In genomic region chr22:50498322-50498861, GRCh38 we compare ENCODE assay signal across 1 cellular context.
TF ChIP-seq lines count a peak whose summit lies in the region.

No MANE protein-coding gene starts in this region.

TF ChIP-seq in HepG2, 621 proteins besides CTCF, POLR2A, EP300 and RAD21 (continued from another document and continues in another):
- TF ChIP-seq ZNF318 (CRISPR knock-in tag; IDR thresholded peaks at IDR 0.05) = no peak
- TF ChIP-seq KAT2B (IDR thresholded peaks at IDR 0.05; ENCODE audit: borderline replicate concordance, low read depth, low read length) = no peak
- no peak for TF ChIP-seq MYPOP (CRISPR knock-in tag; IDR thresholded peaks at IDR 0.05)
- peak; percentile 74 to 84 for TF ChIP-seq HMGXB4 (CRISPR knock-in tag; IDR thresholded peaks at IDR 0.05; ENCODE audit: borderline replicate concordance in 1 of 2, low read depth in 1 of 2)
- TF ChIP-seq CEBPG (CRISPR knock-in tag; IDR thresholded peaks at IDR 0.05) = no peak
- TF ChIP-seq SP1 (IDR thresholded peaks at IDR 0.05) = no peak
- peak; percentile 20; the same call in 1 of the 2 replicates for TF ChIP-seq SP1 (CRISPR knock-in tag; IDR thresholded peaks at IDR 0.05)
- no peak for TF ChIP-seq ZSCAN12 (CRISPR knock-in tag; IDR thresholded peaks at IDR 0.05)
- peak; percentile 40 for TF ChIP-seq ZNF263 (CRISPR knock-in tag; IDR thresholded peaks at IDR 0.05)
- peak; percentile 43; the same call in 1 of the 2 replicates for TF ChIP-seq ZBTB33 (CRISPR knock-in tag; IDR thresholded peaks at IDR 0.05)
- TF ChIP-seq ZKSCAN8 (CRISPR knock-in tag; IDR thresholded peaks at IDR 0.05; ENCODE audit: borderline replicate concordance) = 0 out of 2 replicates have a peak, but pooled peaks have one; percentile 21
- peak; percentile 81 for TF ChIP-seq STAG1 (CRISPR knock-in tag; IDR thresholded peaks at IDR 0.05)
- no peak for TF ChIP-seq KLF9 (CRISPR knock-in tag; IDR thresholded peaks at IDR 0.05; ENCODE audit: low read depth)
- no peak for TF ChIP-seq HNRNPK (IDR thresholded peaks at IDR 0.05; ENCODE audit: low read depth, low read length, poor library complexity, severe bottlenecking)
- TF ChIP-seq ATAD3A (CRISPR knock-in tag; IDR thresholded peaks at IDR 0.05) = no peak
- no peak for TF ChIP-seq HDAC1 (CRISPR knock-in tag; IDR thresholded peaks at IDR 0.05)
- TF ChIP-seq TARDBP (CRISPR knock-in tag; IDR thresholded peaks at IDR 0.05) = peak; percentile 47; the same call in 1 of the 2 replicates
- TF ChIP-seq FOXA3 (CRISPR knock-in tag; IDR thresholded peaks at IDR 0.05) = no peak
- 0 out of 2 replicates have a peak, but pooled peaks have one; percentile 27 for TF ChIP-seq ZNF362 (CRISPR knock-in tag; IDR thresholded peaks at IDR 0.05; ENCODE audit: borderline replicate concordance)
- TF ChIP-seq CHD4 (IDR thresholded peaks at IDR 0.05; ENCODE audit: borderline replicate concordance, low read length) = 0 out of 2 replicates have a peak, but pooled peaks have one; percentile 31
- TF ChIP-seq REST (IDR thresholded peaks at IDR 0.05; ENCODE audit: borderline replicate concordance in 1 of 2, low read depth in 1 of 2, low read length in 2 of 2) = peak in 1 of 2 experiments; percentile 83
- no peak for TF ChIP-seq ZNF768 (CRISPR knock-in tag; IDR thresholded peaks at IDR 0.05)
- TF ChIP-seq NFE2 (CRISPR knock-in tag; IDR thresholded peaks at IDR 0.05) = no peak
- TF ChIP-seq SNAPC5 (CRISPR knock-in tag; IDR thresholded peaks at IDR 0.05; ENCODE audit: borderline replicate concordance) = 0 out of 2 replicates have a peak, but pooled peaks have one; percentile 33
- peak; percentile 42; the same call in 1 of the 2 replicates for TF ChIP-seq SP5 (CRISPR knock-in tag; IDR thresholded peaks at IDR 0.05; ENCODE audit: borderline replicate concordance, low read depth)
- TF ChIP-seq GABPB1 (CRISPR knock-in tag; IDR thresholded peaks at IDR 0.05) = 0 out of 2 replicates have a peak, but pooled peaks have one; percentile 27
- peak; percentile 64 for TF ChIP-seq GATAD1 (CRISPR knock-in tag; IDR thresholded peaks at IDR 0.05)
- peak; percentile 39; the same call in 1 of the 2 replicates for TF ChIP-seq ZBTB25 (CRISPR knock-in tag; IDR thresholded peaks at IDR 0.05)
- TF ChIP-seq ZBTB42 (CRISPR knock-in tag; IDR thresholded peaks at IDR 0.05) = no peak
- 0 out of 2 replicates have a peak, but pooled peaks have one; percentile 17 for TF ChIP-seq ERF (CRISPR knock-in tag; IDR thresholded peaks at IDR 0.05)
- TF ChIP-seq STAT5B (CRISPR knock-in tag; IDR thresholded peaks at IDR 0.05) = no peak
- TF ChIP-seq SNAPC2 (CRISPR knock-in tag; IDR thresholded peaks at IDR 0.05) = peak; percentile 66; the same call in 1 of the 2 replicates
- peak; percentile 29; the same call in 1 of the 2 replicates for TF ChIP-seq MAX (IDR thresholded peaks at IDR 0.05)
- TF ChIP-seq YEATS2 (CRISPR knock-in tag; IDR thresholded peaks at IDR 0.05; ENCODE audit: borderline replicate concordance) = no peak
- no peak for TF ChIP-seq PAX8 (CRISPR knock-in tag; IDR thresholded peaks at IDR 0.05; ENCODE audit: borderline replicate concordance)
- 0 out of 2 replicates have a peak, but pooled peaks have one; percentile 32 for TF ChIP-seq KLF6 (CRISPR knock-in tag; IDR thresholded peaks at IDR 0.05)
- TF ChIP-seq PLRG1 (conservative IDR thresholded peaks at IDR 0.05) = no peak
- 0 out of 2 replicates have a peak, but pooled peaks have one; percentile 14 for TF ChIP-seq ARHGAP35 (CRISPR knock-in tag; IDR thresholded peaks at IDR 0.05; ENCODE audit: borderline replicate concordance)
- no peak for TF ChIP-seq ZSCAN29 (CRISPR knock-in tag; conservative IDR thresholded peaks at IDR 0.05)
- no peak for TF ChIP-seq KLF13 (CRISPR knock-in tag; IDR thresholded peaks at IDR 0.05)
